ENCODE assay signal across 9 cellular contexts in the genomic region with DNA sequence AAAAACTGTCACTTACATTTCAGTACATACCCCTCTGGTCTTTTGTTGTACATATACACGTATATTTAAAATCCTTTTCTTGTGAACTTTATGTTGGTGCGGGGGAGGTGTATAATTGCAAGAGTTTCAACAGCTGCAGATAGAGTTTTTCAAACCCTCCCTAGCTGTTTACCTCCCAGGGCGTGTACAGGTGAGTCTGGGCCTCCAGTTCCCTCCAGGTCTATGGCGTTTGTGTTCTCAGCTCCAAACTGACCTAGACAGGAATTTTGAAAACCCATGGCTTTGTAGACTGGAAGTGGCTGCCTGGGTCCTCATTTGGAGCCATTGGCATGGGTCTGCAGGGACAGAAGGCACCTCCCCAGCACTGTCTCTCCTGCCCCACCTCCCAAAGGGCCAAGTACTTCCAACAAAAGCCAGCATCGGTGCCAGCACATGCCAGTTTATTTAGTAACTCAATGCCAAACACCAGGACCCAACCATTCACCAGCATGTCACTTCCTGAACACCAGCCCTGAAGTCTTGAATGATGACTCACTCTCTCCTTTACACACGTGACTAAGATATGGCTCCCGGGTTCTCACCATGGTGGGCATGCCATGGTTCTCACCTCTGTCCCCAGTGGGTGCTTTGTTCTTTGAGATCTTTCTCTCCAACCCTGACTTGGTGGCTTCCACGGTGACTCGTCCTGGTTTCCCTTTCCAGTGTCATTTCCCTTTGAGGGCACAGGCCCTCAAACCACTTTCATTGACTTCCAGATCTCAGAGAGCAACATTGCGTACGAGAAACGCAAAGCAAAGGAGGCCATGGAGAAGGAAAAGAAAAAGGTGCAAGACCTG. TPM values are rescaled to one million over a fixed set of nuclear protein-coding genes. Genes with fewer than 3 reads are reported as not detected.
DNase-seq lines count a peak whose midpoint lies in the region; ATAC-seq and TF ChIP-seq lines count a peak whose summit lies in the region.
"Had no signal": no experiment of that assay in that cellular context is flagged by ENCODE, and none has a peak within 500 bp of the region (broad histone marks: within the 10 kb centered on the region; RNA-seq: fewer than 3 reads in every experiment).

No MANE protein-coding gene starts in this region.

- H3K4me2 ChIP-seq in DND-41 (ENCODE audit: insufficient read depth, low read length), result no peak overlapping the region

- H3K27me3 ChIP-seq in DND-41 (ENCODE audit: insufficient read depth, low read length, poor library complexity), result peaks cover 4% of the 10 kb centered on the region
- H3K27me3 ChIP-seq in kidney epithelial cell (ENCODE audit: control insufficient read depth, insufficient read depth, low read length), result no peaks in the 10 kb centered on the region

- no peak overlapping the region for H3K9ac ChIP-seq in DND-41 (ENCODE audit: low read depth, low read length)

- intact Hi-C loops in activated T-helper 1 cell treated with anti-CD3 and anti-CD28 coated beads, Interleukin-12 subunit alpha, Interleukin-12 subunit beta, Interleukin-2, Interleukin-4 antibody, amounts not matched to agents 30 ng/mL and 10 ng/mL and 1 ng/mL, durations not matched to agents 14 hours and 24 hours and 36 hours (cut with micrococcal nuclease), result loop anchor here (5.0 kb wide), 1 partner anchor 105 kb away; the partner anchor contains the start of gene FHAD1

- H3K4me3 Mint-ChIP-seq in activated T-helper 1 cell treated with anti-CD3 and anti-CD28 coated beads, Interleukin-12 subunit alpha, Interleukin-12 subunit beta, Interleukin-2, Interleukin-4 antibody, amounts not matched to agents 30 ng/mL and 10 ng/mL and 1 ng/mL, durations not matched to agents 14 hours and 24 hours and 36 hours, result no peak overlapping the region
- H3K4me3 Mint-ChIP-seq in stimulated activated naive CD8-positive, alpha-beta T cell treated with anti-CD3 and anti-CD28 coated beads, Interleukin-15, Interleukin-2, amounts not matched to agents 100 ng/mL and 50 ng/mL, for 24 hours, result no peak overlapping the region

- H3K27ac ChIP-seq in DND-41 (ENCODE audit: low read length), result no peak overlapping the region

- H3K36me3 Mint-ChIP-seq in activated T-helper 1 cell treated with anti-CD3 and anti-CD28 coated beads, Interleukin-12 subunit alpha, Interleukin-12 subunit beta, Interleukin-2, Interleukin-4 antibody, amounts not matched to agents 30 ng/mL and 10 ng/mL and 1 ng/mL, durations not matched to agents 14 hours and 24 hours and 36 hours (ENCODE audit: low read depth), result no peaks in the 10 kb centered on the region
- no peaks in the 10 kb centered on the region for H3K36me3 Mint-ChIP-seq in stimulated activated naive CD8-positive, alpha-beta T cell treated with anti-CD3 and anti-CD28 coated beads, Interleukin-15, Interleukin-2, amounts not matched to agents 100 ng/mL and 50 ng/mL, for 24 hours (ENCODE audit: low read depth)

- ATAC-seq in DND-41 (ENCODE audit: insufficient read depth, low read depth), result peak; percentile 64
- no peak for ATAC-seq in GM19324 (IDR thresholded peaks at IDR 0.05; ENCODE audit: low FRiP score, unreplicated experiment)
- no peak for ATAC-seq in GM21528 (IDR thresholded peaks at IDR 0.05; ENCODE audit: low FRiP score, unreplicated experiment)

- H2AFZ ChIP-seq in DND-41 (ENCODE audit: low read depth, low read length), result no peak overlapping the region; the same call in 1 of the 2 replicates

- no peaks in the 10 kb centered on the region for H4K20me1 ChIP-seq in DND-41 (ENCODE audit: insufficient read depth, low read length)

- H3K79me2 ChIP-seq in DND-41 (ENCODE audit: insufficient read depth, low read length), result no peaks in the 10 kb centered on the region

- H3K27ac Mint-ChIP-seq in activated T-helper 1 cell treated with anti-CD3 and anti-CD28 coated beads, Interleukin-12 subunit alpha, Interleukin-12 subunit beta, Interleukin-2, Interleukin-4 antibody, amounts not matched to agents 30 ng/mL and 10 ng/mL and 1 ng/mL, durations not matched to agents 14 hours and 24 hours and 36 hours, result peak overlapping the region; percentile 85
- H3K27ac Mint-ChIP-seq in stimulated activated naive CD8-positive, alpha-beta T cell treated with anti-CD3 and anti-CD28 coated beads, Interleukin-15, Interleukin-2, amounts not matched to agents 100 ng/mL and 50 ng/mL, for 24 hours, result peak overlapping the region; percentile 74

- H3K4me1 ChIP-seq in DND-41 (ENCODE audit: insufficient read depth, low read length), result no peaks in the 10 kb centered on the region

- H3K36me3 ChIP-seq in DND-41 (ENCODE audit: insufficient read depth, low read length) (no peaks in the 10 kb centered on the region), kidney epithelial cell (ENCODE audit: control insufficient read depth, insufficient read depth, low read length) (no peaks in the 10 kb centered on the region)

- H3K9me3 Mint-ChIP-seq in activated T-helper 1 cell treated with anti-CD3 and anti-CD28 coated beads, Interleukin-12 subunit alpha, Interleukin-12 subunit beta, Interleukin-2, Interleukin-4 antibody, amounts not matched to agents 30 ng/mL and 10 ng/mL and 1 ng/mL, durations not matched to agents 14 hours and 24 hours and 36 hours, result no peaks in the 10 kb centered on the region
- H3K9me3 Mint-ChIP-seq in stimulated activated naive CD8-positive, alpha-beta T cell treated with anti-CD3 and anti-CD28 coated beads, Interleukin-15, Interleukin-2, amounts not matched to agents 100 ng/mL and 50 ng/mL, for 24 hours, result no peaks in the 10 kb centered on the region

- H3K4me1 Mint-ChIP-seq in activated T-helper 1 cell treated with anti-CD3 and anti-CD28 coated beads, Interleukin-12 subunit alpha, Interleukin-12 subunit beta, Interleukin-2, Interleukin-4 antibody, amounts not matched to agents 30 ng/mL and 10 ng/mL and 1 ng/mL, durations not matched to agents 14 hours and 24 hours and 36 hours (ENCODE audit: low read depth), result peaks cover 49% of the 10 kb centered on the region
- peaks cover 56% of the 10 kb centered on the region for H3K4me1 Mint-ChIP-seq in stimulated activated naive CD8-positive, alpha-beta T cell treated with anti-CD3 and anti-CD28 coated beads, Interleukin-15, Interleukin-2, amounts not matched to agents 100 ng/mL and 50 ng/mL, for 24 hours (ENCODE audit: low read depth)

- DNase-seq in DND-41, result peak; percentile 12
- DNase-seq in NCI-H2196 (lab: John Stamatoyannopoulos, UW; ENCODE audit: unreplicated experiment), result peak; percentile 90
- DNase-seq in activated T-helper 1 cell treated with anti-CD3 and anti-CD28 coated beads, Interleukin-12 subunit alpha, Interleukin-12 subunit beta, Interleukin-2, Interleukin-4 antibody, amounts not matched to agents 30 ng/mL and 10 ng/mL and 1 ng/mL, durations not matched to agents 14 hours and 24 hours and 36 hours (ENCODE audit: low spot score), result peak; percentile 22
- DNase-seq in kidney epithelial cell (ENCODE audit: low read depth), result peak; percentile 87
- DNase-seq in mesenteric fat pad (ENCODE audit: low spot score), result no peak

- no peaks in the 10 kb centered on the region for H3K9me3 ChIP-seq in DND-41 (ENCODE audit: insufficient read depth, low read length, severe bottlenecking)

- H3K27me3 Mint-ChIP-seq in activated T-helper 1 cell treated with anti-CD3 and anti-CD28 coated beads, Interleukin-12 subunit alpha, Interleukin-12 subunit beta, Interleukin-2, Interleukin-4 antibody, amounts not matched to agents 30 ng/mL and 10 ng/mL and 1 ng/mL, durations not matched to agents 14 hours and 24 hours and 36 hours (ENCODE audit: insufficient read depth), result peaks cover 14% of the 10 kb centered on the region
- H3K27me3 Mint-ChIP-seq in stimulated activated naive CD8-positive, alpha-beta T cell treated with anti-CD3 and anti-CD28 coated beads, Interleukin-15, Interleukin-2, amounts not matched to agents 100 ng/mL and 50 ng/mL, for 24 hours, result peaks cover 8% of the 10 kb centered on the region

- TF ChIP-seq CTCF in DND-41 (IDR thresholded peaks at IDR 0.05; ENCODE audit: borderline replicate concordance, extremely low read depth, low read length, poor library complexity, severe bottlenecking) (no peak), kidney epithelial cell (IDR thresholded peaks at IDR 0.05; ENCODE audit: insufficient read depth, low read length, poor library complexity, severe bottlenecking) (no peak)

- H3K4me3 ChIP-seq in DND-41 (ENCODE audit: low read depth in 1 of 2, low read length in 2 of 2) (no peak overlapping the region), kidney epithelial cell (ENCODE audit: low read depth, low read length) (no peak overlapping the region)
- H3K4me3 ChIP-seq: lung had no signal

RNA-seq across cellular contexts. Expression of gene EFHD2, which starts 57.3 kb away (rescaled TPM):
- 100 and 101 TPM in 2 replicates for total RNA-seq in activated T-helper 1 cell treated with anti-CD3 and anti-CD28 coated beads, Interleukin-12 subunit alpha, Interleukin-12 subunit beta, Interleukin-2, Interleukin-4 antibody, amounts not matched to agents 30 ng/mL and 10 ng/mL and 1 ng/mL, durations not matched to agents 14 hours and 24 hours and 36 hours
- 54.6 and 63.3 TPM in 2 replicates for total RNA-seq in kidney epithelial cell
- total RNA-seq in mesenteric fat pad, result 52.4 TPM
